Comparison of ENCODE assay signal across 8 cellular contexts in the genomic region with DNA sequence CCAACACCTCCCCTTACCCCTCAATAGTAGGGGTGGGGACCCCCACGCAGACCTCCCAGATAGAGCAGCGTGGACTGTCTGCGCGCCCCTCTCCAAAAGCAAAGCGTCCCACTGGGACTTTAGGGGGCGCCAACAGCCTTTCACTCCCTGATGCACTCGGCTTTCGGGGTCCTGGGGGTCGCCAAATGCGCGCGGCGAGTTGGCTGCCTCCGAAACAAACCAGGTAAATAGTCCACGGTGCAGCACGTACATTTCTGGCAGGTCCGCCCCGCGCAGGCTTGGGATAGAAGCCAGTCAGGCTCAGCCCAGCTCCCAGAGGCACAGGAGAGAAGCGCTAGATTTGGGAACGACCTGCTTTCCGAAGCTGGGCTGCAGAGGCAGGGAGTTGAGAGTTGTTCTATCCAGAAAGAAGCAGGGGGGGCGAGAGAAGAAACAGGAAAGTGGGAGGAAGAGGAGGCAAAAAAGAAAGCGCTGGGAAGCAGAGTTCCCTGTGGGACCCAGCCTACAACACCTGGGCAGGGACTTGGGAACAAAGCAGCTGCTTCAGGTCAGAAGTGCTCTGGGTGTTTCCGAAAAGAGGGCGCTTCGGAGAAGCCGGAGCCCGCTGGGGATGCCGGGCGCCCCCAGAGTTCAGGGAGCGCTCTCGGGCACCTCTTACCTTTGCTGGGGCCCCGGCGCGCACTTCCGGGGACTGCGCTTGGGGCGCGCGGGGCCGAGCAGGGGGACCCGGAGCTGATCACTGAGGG. TPM values are rescaled to one million over a fixed set of nuclear protein-coding genes. Genes with fewer than 3 reads are reported as not detected.
DNase-seq lines count a peak whose midpoint lies in the region; ATAC-seq and TF ChIP-seq lines count a peak whose summit lies in the region.

No MANE protein-coding gene starts in this region.

- TF ChIP-seq CTCF in AG10803 (conservative IDR thresholded peaks at IDR 0.05; ENCODE audit: low read length), result peak; percentile 39; the same call in 1 of the 2 replicates
- peak; percentile 47 to 48 for TF ChIP-seq CTCF in fibroblast of lung (conservative IDR thresholded peaks at IDR 0.05 in 1 of 2, IDR thresholded peaks at IDR 0.05 in 1 of 2; ENCODE audit: low read depth in 1 of 2, low read length in 2 of 2)
- TF ChIP-seq CTCF in omental fat pad (IDR thresholded peaks at IDR 0.05), result no peak

- H3K36me3 ChIP-seq in fibroblast of lung (ENCODE audit: control insufficient read depth, insufficient read depth, low read length), result no peaks in the 10 kb centered on the region

- no peaks in the 10 kb centered on the region for H3K9me3 ChIP-seq in fibroblast of lung (ENCODE audit: control insufficient read depth, insufficient read depth, low read depth, low read length)

- peak overlapping the region; percentile 83 for H3K4me2 ChIP-seq in fibroblast of lung (ENCODE audit: extremely low read depth, insufficient read depth, low read length)

- peak; percentile 50 for ATAC-seq in GM21447 (IDR thresholded peaks at IDR 0.05; ENCODE audit: unreplicated experiment)
- ATAC-seq in SK-N-SH treated with all-trans-retinoic acid at 6 μM for 48 hours, result peak; percentile 38
- ATAC-seq in omental fat pad (ENCODE audit: low FRiP score), result peak; percentile 41
- ATAC-seq in GM18867 (IDR thresholded peaks at IDR 0.05; ENCODE audit: unreplicated experiment), result no peak

- H3K9ac ChIP-seq in fibroblast of lung (ENCODE audit: insufficient read depth, low read length), result peak overlapping the region; percentile 76

- peaks cover 12% of the 10 kb centered on the region for H3K4me1 ChIP-seq in fibroblast of lung (ENCODE audit: control insufficient read depth, extremely low read depth, insufficient read depth, low read length)

- H3K27me3 ChIP-seq in fibroblast of lung (ENCODE audit: control insufficient read depth, insufficient read depth, low read length), result no peaks in the 10 kb centered on the region

- H3K4me3 ChIP-seq in AG10803 (ENCODE audit: low read length), result peak overlapping the region; percentile 81
- peak overlapping the region; percentile 76 to 83 (median 80) for H3K4me3 ChIP-seq in fibroblast of lung (replicated peaks in 1 of 4; ENCODE audit: control extremely low read depth in 1 of 4, insufficient read depth in 1 of 4, low read depth in 3 of 4, low read length in 4 of 4)

- DNase-seq in AG10803 (ENCODE audit: low read depth) (peak; percentile 41), fibroblast of lung (ENCODE audit: low read depth in 2 of 2) (peak; percentile 47 to 51), omental fat pad (ENCODE audit: low spot score) (no peak), H4 (ENCODE audit: low spot score) (no peak), NCI-H524 treated with DMSO at 0.1 percent for 48 hours (lab: John Stamatoyannopoulos, UW) (no peak)

- H4K20me1 ChIP-seq in fibroblast of lung (ENCODE audit: control insufficient read depth, extremely low read depth, insufficient read depth, low read length), result no peaks in the 10 kb centered on the region

- peaks cover 50% of the 10 kb centered on the region for H3K79me2 ChIP-seq in fibroblast of lung (ENCODE audit: control insufficient read depth, insufficient read depth, low read length)

- H2AFZ ChIP-seq in fibroblast of lung (ENCODE audit: low read length), result peak overlapping the region; percentile 34

- peak overlapping the region; percentile 87 for H3K27ac ChIP-seq in fibroblast of lung (ENCODE audit: insufficient read depth, low read length)

TF ChIP-seq in SK-N-SH treated with all-trans-retinoic acid at 6 μM for 48 hours, 23 proteins besides CTCF, POLR2A, EP300 and RAD21:
- no peak for TF ChIP-seq BACH2 (CRISPR knock-in tag; IDR thresholded peaks at IDR 0.05; ENCODE audit: borderline replicate concordance)
- no peak for TF ChIP-seq ARNTL (CRISPR knock-in tag; IDR thresholded peaks at IDR 0.05; ENCODE audit: borderline replicate concordance, low read depth)
- TF ChIP-seq ZC3H10 (CRISPR knock-in tag; IDR thresholded peaks at IDR 0.05), result no peak
- no peak for TF ChIP-seq ISL1 (CRISPR knock-in tag; IDR thresholded peaks at IDR 0.05)
- no peak for TF ChIP-seq PPARA (CRISPR knock-in tag; IDR thresholded peaks at IDR 0.05; ENCODE audit: borderline replicate concordance)
- TF ChIP-seq, protein P1, sequence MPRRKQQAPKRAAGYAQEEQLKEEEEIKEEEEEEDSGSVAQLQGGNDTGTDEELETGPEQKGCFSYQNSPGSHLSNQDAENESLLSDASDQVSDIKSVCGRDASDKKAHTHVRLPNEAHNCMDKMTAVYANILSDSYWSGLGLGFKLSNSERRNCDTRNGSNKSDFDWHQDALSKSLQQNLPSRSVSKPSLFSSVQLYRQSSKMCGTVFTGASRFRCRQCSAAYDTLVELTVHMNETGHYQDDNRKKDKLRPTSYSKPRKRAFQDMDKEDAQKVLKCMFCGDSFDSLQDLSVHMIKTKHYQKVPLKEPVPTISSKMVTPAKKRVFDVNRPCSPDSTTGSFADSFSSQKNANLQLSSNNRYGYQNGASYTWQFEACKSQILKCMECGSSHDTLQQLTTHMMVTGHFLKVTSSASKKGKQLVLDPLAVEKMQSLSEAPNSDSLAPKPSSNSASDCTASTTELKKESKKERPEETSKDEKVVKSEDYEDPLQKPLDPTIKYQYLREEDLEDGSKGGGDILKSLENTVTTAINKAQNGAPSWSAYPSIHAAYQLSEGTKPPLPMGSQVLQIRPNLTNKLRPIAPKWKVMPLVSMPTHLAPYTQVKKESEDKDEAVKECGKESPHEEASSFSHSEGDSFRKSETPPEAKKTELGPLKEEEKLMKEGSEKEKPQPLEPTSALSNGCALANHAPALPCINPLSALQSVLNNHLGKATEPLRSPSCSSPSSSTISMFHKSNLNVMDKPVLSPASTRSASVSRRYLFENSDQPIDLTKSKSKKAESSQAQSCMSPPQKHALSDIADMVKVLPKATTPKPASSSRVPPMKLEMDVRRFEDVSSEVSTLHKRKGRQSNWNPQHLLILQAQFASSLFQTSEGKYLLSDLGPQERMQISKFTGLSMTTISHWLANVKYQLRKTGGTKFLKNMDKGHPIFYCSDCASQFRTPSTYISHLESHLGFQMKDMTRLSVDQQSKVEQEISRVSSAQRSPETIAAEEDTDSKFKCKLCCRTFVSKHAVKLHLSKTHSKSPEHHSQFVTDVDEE (CRISPR knock-in tag; IDR thresholded peaks at IDR 0.05), result no peak
- TF ChIP-seq OSR1 (CRISPR knock-in tag; IDR thresholded peaks at IDR 0.05), result no peak
- no peak for TF ChIP-seq ZFP30 (CRISPR knock-in tag; IDR thresholded peaks at IDR 0.05)
- TF ChIP-seq ZNF70 (CRISPR knock-in tag; IDR thresholded peaks at IDR 0.05), result no peak
- TF ChIP-seq ESRRG (CRISPR knock-in tag; IDR thresholded peaks at IDR 0.05), result no peak
- TF ChIP-seq, protein P2, sequence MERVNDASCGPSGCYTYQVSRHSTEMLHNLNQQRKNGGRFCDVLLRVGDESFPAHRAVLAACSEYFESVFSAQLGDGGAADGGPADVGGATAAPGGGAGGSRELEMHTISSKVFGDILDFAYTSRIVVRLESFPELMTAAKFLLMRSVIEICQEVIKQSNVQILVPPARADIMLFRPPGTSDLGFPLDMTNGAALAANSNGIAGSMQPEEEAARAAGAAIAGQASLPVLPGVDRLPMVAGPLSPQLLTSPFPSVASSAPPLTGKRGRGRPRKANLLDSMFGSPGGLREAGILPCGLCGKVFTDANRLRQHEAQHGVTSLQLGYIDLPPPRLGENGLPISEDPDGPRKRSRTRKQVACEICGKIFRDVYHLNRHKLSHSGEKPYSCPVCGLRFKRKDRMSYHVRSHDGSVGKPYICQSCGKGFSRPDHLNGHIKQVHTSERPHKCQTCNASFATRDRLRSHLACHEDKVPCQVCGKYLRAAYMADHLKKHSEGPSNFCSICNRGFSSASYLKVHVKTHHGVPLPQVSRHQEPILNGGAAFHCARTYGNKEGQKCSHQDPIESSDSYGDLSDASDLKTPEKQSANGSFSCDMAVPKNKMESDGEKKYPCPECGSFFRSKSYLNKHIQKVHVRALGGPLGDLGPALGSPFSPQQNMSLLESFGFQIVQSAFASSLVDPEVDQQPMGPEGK (CRISPR knock-in tag; IDR thresholded peaks at IDR 0.05; ENCODE audit: borderline replicate concordance), result no peak
- TF ChIP-seq ZNF565 (CRISPR knock-in tag; conservative IDR thresholded peaks at IDR 0.05; ENCODE audit: low read depth), result no peak
TF ChIP-seq in SK-N-SH treated with all-trans-retinoic acid at 6 μM for 48 hours: peak in this region for 0.

RNA-seq across cellular contexts. Expression of a gene that starts 0.5 kb away (rescaled TPM):
- total RNA-seq in fibroblast of lung (16.2 and 31.7 TPM in 2 replicates), omental fat pad (1 to 10 TPM in 1 of 4 donors, under 1 TPM in 2, not detected in 1; 0.46 to 1.3 (median 0.50) TPM)
- polyA plus RNA-seq in fibroblast of lung, result 10.0 and 22.8 TPM in 2 replicates
- 26.6 and 45.3 TPM in 2 replicates for polyA plus RNA-seq in fibroblast of lung (2012)
- 54.7 and 80.7 TPM in 2 replicates for polyA minus RNA-seq in fibroblast of lung (ENCODE audit: low replicate concordance)
- total RNA-seq in H4 (2014; rRNA removed; shearing (Covaris generic)), result 13.8 and 16.6 TPM in 2 replicates

Comparison
In these comparisons a context has a peak if more than half of its experiments do, and no peak if none do; other contexts are left out.
1. DNase-seq: peak in AG10803 (single experiment) and fibroblast of lung (2 of 2); none in omental fat pad (single experiment), H4 (single experiment) and NCI-H524 treated with DMSO at 0.1 percent for 48 hours (single experiment).
2. CTCF ChIP-seq: peak in AG10803 (single experiment) and fibroblast of lung (2 of 2); none in omental fat pad (0 of 3).